In the genomic region with DNA sequence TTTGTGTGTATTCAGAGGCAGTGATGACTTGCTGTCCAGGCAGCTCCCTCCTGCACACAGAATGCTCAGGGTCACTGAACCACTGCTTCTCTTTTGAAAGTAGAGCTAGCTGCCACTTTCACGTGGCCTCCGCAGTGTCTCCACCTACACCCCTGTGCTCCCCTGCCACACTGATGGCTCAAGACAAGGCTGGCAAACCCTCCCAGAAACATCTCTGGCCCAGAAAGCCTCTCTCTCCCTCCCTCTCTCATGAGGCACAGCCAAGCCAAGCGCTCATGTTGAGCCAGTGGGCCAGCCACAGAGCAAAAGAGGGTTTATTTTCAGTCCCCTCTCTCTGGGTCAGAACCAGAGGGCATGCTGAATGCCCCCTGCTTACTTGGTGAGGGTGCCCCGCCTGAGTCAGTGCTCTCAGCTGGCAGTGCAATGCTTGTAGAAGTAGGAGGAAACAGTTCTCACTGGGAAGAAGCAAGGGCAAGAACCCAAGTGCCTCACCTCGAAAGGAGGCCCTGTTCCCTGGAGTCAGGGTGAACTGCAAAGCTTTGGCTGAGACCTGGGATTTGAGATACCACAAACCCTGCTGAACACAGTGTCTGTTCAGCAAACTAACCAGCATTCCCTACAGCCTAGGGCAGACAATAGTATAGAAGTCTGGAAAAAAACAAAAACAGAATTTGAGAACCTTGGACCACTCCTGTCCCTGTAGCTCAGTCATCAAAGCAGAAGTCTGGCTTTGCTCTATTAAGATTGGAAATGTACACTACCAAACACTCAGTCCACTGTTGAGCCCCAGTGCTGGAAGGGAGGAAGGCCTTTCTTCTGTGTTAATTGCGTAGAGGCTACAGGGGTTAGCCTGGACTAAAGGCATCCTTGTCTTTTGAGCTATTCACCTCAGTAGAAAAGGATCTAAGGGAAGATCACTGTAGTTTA, we compare ENCODE assay signal across 13 cellular contexts. TPM values are rescaled to one million over a fixed set of nuclear protein-coding genes. Genes with fewer than 3 reads are reported as not detected.
DNase-seq lines count a peak whose midpoint lies in the region; TF ChIP-seq lines count a peak whose summit lies in the region.
"Had no signal": no experiment of that assay in that cellular context is flagged by ENCODE, and none has a peak within 500 bp of the region (broad histone marks: within the 10 kb centered on the region; RNA-seq: fewer than 3 reads in every experiment).

No MANE protein-coding gene starts in this region.

- DNase-seq in cardiac muscle cell (ENCODE audit: low read depth in 1 of 2, low spot score in 1 of 2) (no peak), left ventricle myocardium inferior (no peak), caudate nucleus (lab: John Stamatoyannopoulos, UW) (peak in 29 of 61 donors; percentile 6 to 71 (median 32)), mesothelial cell of epicardium (ENCODE audit: low spot score in 2 of 2, unreplicated experiment in 2 of 2) (no peak), UCSD-AML1 (lab: John Stamatoyannopoulos, UW; ENCODE audit: unreplicated experiment) (no peak), NCI-H524 treated with DMSO at 0.1 percent for 48 hours (lab: John Stamatoyannopoulos, UW) (no peak), NCI-H345 (lab: John Stamatoyannopoulos, UW) (no peak)
- DNase-seq: central memory CD4-positive, alpha-beta T cell; GF-D8; NCI-H1694 treated with DMSO at 0.1 percent for 48 hours; stimulated activated CD4-positive, alpha-beta T cell treated with anti-CD3 and anti-CD28 coated beads, Interleukin-4, amount 100 ng/mL, for 4 hours; T-cell had no signal

- H3K27me3 ChIP-seq in cardiac muscle cell = no peaks in the 10 kb centered on the region
- no peaks in the 10 kb centered on the region for H3K27me3 ChIP-seq in left ventricle myocardium inferior (ENCODE audit: low read depth)

- no peaks in the 10 kb centered on the region for H3K9me3 Mint-ChIP-seq in mesothelial cell of epicardium
- H3K9me3 Mint-ChIP-seq: T-cell had no signal

- intact Hi-C loops in left ventricle myocardium inferior (cut with micrococcal nuclease) = no loop called here

- no peaks in the 10 kb centered on the region for H3K27me3 Mint-ChIP-seq in mesothelial cell of epicardium (ENCODE audit: low read depth)
- H3K27me3 Mint-ChIP-seq: T-cell had no signal

- H3K4me1 Mint-ChIP-seq in mesothelial cell of epicardium = peaks cover 32% of the 10 kb centered on the region

- H3K4me1 ChIP-seq in cardiac muscle cell (ENCODE audit: low read depth) = peaks cover 22% of the 10 kb centered on the region
- H3K4me1 ChIP-seq in left ventricle myocardium inferior = peaks cover 34% of the 10 kb centered on the region
- no peaks in the 10 kb centered on the region for H3K4me1 ChIP-seq in urinary bladder (ENCODE audit: insufficient read depth)

- H3K27ac ChIP-seq in cardiac muscle cell (peak overlapping the region; percentile 59), left ventricle myocardium inferior (replicated peaks) (no peak overlapping the region), caudate nucleus (ENCODE audit: low read depth, low read length) (peak overlapping the region; percentile 73), urinary bladder (ENCODE audit: low read depth) (peak overlapping the region; percentile 70)

- H3K4me3 ChIP-seq in cardiac muscle cell (no peak overlapping the region), left ventricle myocardium inferior (no peak overlapping the region), urinary bladder (ENCODE audit: low read depth, low read length) (no peak overlapping the region)

- 80% methylated on average over 6 of the region's 6 CpGs for WGBS in urinary bladder

- H3K27ac Mint-ChIP-seq in mesothelial cell of epicardium = peak overlapping the region; percentile 82
- H3K27ac Mint-ChIP-seq: T-cell had no signal

- no peak overlapping the region for H3K4me3 Mint-ChIP-seq in mesothelial cell of epicardium
- H3K4me3 Mint-ChIP-seq: T-cell had no signal

- TF ChIP-seq CTCF in cardiac muscle cell (IDR thresholded peaks at IDR 0.05; ENCODE audit: low read depth, low read length) (no peak), left ventricle myocardium inferior (IDR thresholded peaks at IDR 0.05; ENCODE audit: borderline replicate concordance) (no peak), mesothelial cell of epicardium (IDR thresholded peaks at IDR 0.05; ENCODE audit: unreplicated experiment) (no peak)

- H3K36me3 Mint-ChIP-seq in mesothelial cell of epicardium = peaks cover 32% of the 10 kb centered on the region

- H3K36me3 ChIP-seq in cardiac muscle cell (peaks cover 27% of the 10 kb centered on the region), left ventricle myocardium inferior (no peaks in the 10 kb centered on the region), urinary bladder (ENCODE audit: insufficient read depth) (peaks cover 3% of the 10 kb centered on the region)

- H3K9me3 ChIP-seq in cardiac muscle cell (ENCODE audit: low read depth) (no peaks in the 10 kb centered on the region), left ventricle myocardium inferior (replicated peaks) (no peaks in the 10 kb centered on the region)

RNA-seq across cellular contexts. Expression of a gene that starts 15.8 kb away (rescaled TPM):
- total RNA-seq in cardiac muscle cell (149 and 275 TPM in 2 replicates), left ventricle myocardium inferior (4.8 TPM), mesothelial cell of epicardium (157 to 162 TPM (median 159 TPM) in 3 replicates), urinary bladder (35.2 TPM)
- polyA plus RNA-seq in cardiac muscle cell (136 and 246 TPM in 2 replicates), urinary bladder (66.4 TPM)

RNA-seq across cellular contexts. Expression of a gene that starts 32.8 kb away (rescaled TPM):
- total RNA-seq in cardiac muscle cell (not detected in 2 replicates), left ventricle myocardium inferior (not detected), mesothelial cell of epicardium (0.09 TPM in 1 of 3 replicates, not detected in the others), urinary bladder (not detected)
- polyA plus RNA-seq in cardiac muscle cell (not detected in 2 replicates), urinary bladder (not detected)
- total RNA-seq: T-cell had no signal
